ENCODE assay signal across 12 cellular contexts in genomic region chr21:41680444-41681335, GRCh38.
A peak's percentile ranks its signal among the peaks of the same experiment; 100 is the strongest.
DNase-seq lines count a peak whose midpoint lies in the region; ATAC-seq and TF ChIP-seq lines count a peak whose summit lies in the region.
"Had no signal": no experiment of that assay in that cellular context is flagged by ENCODE, and none has a peak within 500 bp of the region (broad histone marks: within the 10 kb centered on the region; RNA-seq: fewer than 3 reads in every experiment).

No MANE protein-coding gene starts in this region.

- POLR2A ChIA-PET in HEK293 (lab: Yijun Ruan, JAX), result interaction anchor here (0.9 kb wide), 1 partner anchor 88 kb away, joined by 5 read pairs; no protein-coding TSS in a partner anchor

- H3K9me3 ChIP-seq in HEK293 (ENCODE audit: control insufficient read depth, insufficient read depth, low read depth, low read length) (no peaks in the 10 kb centered on the region), stomach (no peaks in the 10 kb centered on the region), BE2C (no peaks in the 10 kb centered on the region)
- H3K9me3 ChIP-seq: esophagus muscularis mucosa had no signal

- H3K4me3 ChIP-seq in HEK293 (ENCODE audit: low read depth, low read length), result no peak overlapping the region
- peak overlapping the region; percentile 21 for H3K4me3 ChIP-seq in epithelial cell of esophagus (ENCODE audit: low read length)
- H3K4me3 ChIP-seq in stomach, result peak overlapping the region in 1 of 4 donors; percentile 9
- H3K4me3 ChIP-seq in BE2C (ENCODE audit: low read depth, low read length), result no peak overlapping the region
- H3K4me3 ChIP-seq: esophagus muscularis mucosa had no signal

- no peaks in the 10 kb centered on the region for H3K36me3 ChIP-seq in HEK293 (ENCODE audit: control insufficient read depth in 2 of 2, insufficient read depth in 1 of 2, low read length in 2 of 2)
- no peaks in the 10 kb centered on the region for H3K36me3 ChIP-seq in stomach
- H3K36me3 ChIP-seq in BE2C, result no peaks in the 10 kb centered on the region
- H3K36me3 ChIP-seq: esophagus muscularis mucosa had no signal

- TF ChIP-seq EP300 in stomach (IDR thresholded peaks at IDR 0.05), result no peak

- peaks cover 13% of the 10 kb centered on the region for H3K4me1 ChIP-seq in HEK293 (ENCODE audit: control insufficient read depth, insufficient read depth, low read length)
- peaks cover 18 to 78% (median 50%) of the 10 kb centered on the region in 4 donors for H3K4me1 ChIP-seq in stomach
- no peaks in the 10 kb centered on the region for H3K4me1 ChIP-seq in BE2C

- intact Hi-C loops in stomach (cut with DNase I; ENCODE audit: low total_unique reads), result no loop called here

- 49 to 58% (median 55%) methylated on average over 21 to 22 of the region's 22 CpGs for WGBS in stomach, 5 donors

- TF ChIP-seq POLR2A in stomach (IDR thresholded peaks at IDR 0.05), result no peak

- DNase-seq in NCI-H2196 treated with DMSO at 0.1 percent for 48 hours (lab: John Stamatoyannopoulos, UW; ENCODE audit: unreplicated experiment) (peak; percentile 21), epithelial cell of esophagus (ENCODE audit: low read depth) (peak; percentile 56), stomach (no peak), BE2C (no peak)
- DNase-seq: activated CD4-positive, alpha-beta memory T cell treated with anti-CD3 and anti-CD28 coated beads, Interleukin-2, amount 10 ng/mL, durations not matched to agents 7 days and 5 days; activated gamma-delta T cell treated with Interleukin-2 at 50 U/mL for 16 hours; NCI-H187 treated with DMSO at 0.1 percent for 48 hours; T1000 had no signal

- CTCF ChIA-PET in HEK293 (lab: Yijun Ruan, JAX), result interaction anchor here (0.6 to 4.2 kb wide), 5 partner anchors 19 to 521 kb away, joined by 3 to 25 read pairs (median 4); no protein-coding TSS in a partner anchor

- H3K27ac ChIP-seq in HEK293 (ENCODE audit: extremely low read depth, low read depth, low read length) (no peak overlapping the region), stomach (peak overlapping the region; percentile 86 to 97 (median 91))
- H3K27ac ChIP-seq: esophagus muscularis mucosa had no signal

- TF ChIP-seq CTCF in HEK293 (tag by site-specific recombination; IDR thresholded peaks at IDR 0.05), result no peak
- TF ChIP-seq CTCF in epithelial cell of esophagus (IDR thresholded peaks at IDR 0.05; ENCODE audit: insufficient read depth, low read depth, low read length, missing control alignments), result no peak
- no peak for TF ChIP-seq CTCF in stomach (IDR thresholded peaks at IDR 0.05)
- no peak for TF ChIP-seq CTCF in BE2C (IDR thresholded peaks at IDR 0.05; ENCODE audit: low read depth, low read length)

- H3K27me3 ChIP-seq in stomach (peaks cover 0 to 23% (median 0%) of the 10 kb centered on the region in 3 donors), BE2C (no peaks in the 10 kb centered on the region)

- ATAC-seq in HG03439 (IDR thresholded peaks at IDR 0.05; ENCODE audit: unreplicated experiment) (no peak), GM18520 (IDR thresholded peaks at IDR 0.05; ENCODE audit: unreplicated experiment) (no peak)

TF ChIP-seq in HEK293, 187 proteins besides CTCF, POLR2A, EP300 and RAD21:
- TF ChIP-seq ZBTB20 (tag by site-specific recombination; IDR thresholded peaks at IDR 0.05) (no peak; the same call in 1 of the 2 replicates), ZNF37A (tag by site-specific recombination; IDR thresholded peaks at IDR 0.05) (no peak), ZNF664 (tag by site-specific recombination; IDR thresholded peaks at IDR 0.05) (peak; percentile 89)

Comparison
In these comparisons a context has a peak if more than half of its experiments do, and no peak if none do; other contexts are left out.
1. DNase-seq: peak in NCI-H2196 treated with DMSO at 0.1 percent for 48 hours (single experiment) and epithelial cell of esophagus (single experiment); none in stomach (single experiment) and BE2C (single experiment).